Comparison of ENCODE assay signal across 27 cellular contexts in genomic region chr16:12327971-12328726, GRCh38.
"Had no signal": no experiment of that assay in that cellular context is flagged by ENCODE, and none has a peak within 500 bp of the region (broad histone marks: within the 10 kb centered on the region; RNA-seq: fewer than 3 reads in every experiment).

No MANE protein-coding gene starts in this region.

- H3K4me2 ChIP-seq: hepatocyte had no signal

- H3K27me3 ChIP-seq: gastroesophageal sphincter, hepatocyte, ovary, right atrium auricular region, uterus had no signal

- H3K79me2 ChIP-seq: hepatocyte had no signal

- H3K4me3 ChIP-seq: coronary artery, gastroesophageal sphincter, hepatocyte, ovary, psoas muscle, right atrium auricular region, thoracic aorta, uterus had no signal

- H3K27me3 Mint-ChIP-seq: activated naive CD8-positive, alpha-beta T cell; effector memory CD8-positive, alpha-beta T cell; naive thymus-derived CD4-positive, alpha-beta T cell; stimulated activated naive CD8-positive, alpha-beta T cell treated with anti-CD3 and anti-CD28 coated beads, Interleukin-15, Interleukin-2, amounts not matched to agents 100 ng/mL and 50 ng/mL, for 24 hours; type B pancreatic cell had no signal

- H2AFZ ChIP-seq: hepatocyte had no signal

- H3K4me1 ChIP-seq: uterus had no signal

- FAIRE-seq: bronchial epithelial cell, keratinocyte had no signal

- DNase-seq: activated CD4-positive, alpha-beta T cell treated with anti-CD3 and anti-CD28 coated beads for 4 hours; activated CD4-positive, alpha-beta T cell treated with anti-CD3 and anti-CD28 coated beads, Interleukin-2, amount 50 U/mL, for 4 hours; activated CD4-positive, CD25-positive, alpha-beta regulatory T cell; activated naive CD4-positive, alpha-beta T cell; activated T-cell treated with anti-CD3 and anti-CD28 coated beads for 4 hours; activated T-cell treated with anti-CD3 and anti-CD28 coated beads, Interleukin-2, amount 50 U/mL, for 72 hours; anterior cingulate cortex; cerebellar nuclear complex; effector memory CD8-positive, alpha-beta T cell; erythroblast; naive thymus-derived CD4-positive, alpha-beta T cell; ovary; psoas muscle; stimulated activated CD4-positive, alpha-beta T cell treated with anti-CD3 and anti-CD28 coated beads, Interleukin-2, amount 100 ng/mL, for 48 hours; T-helper 1 cell; uterus had no signal

- H3K36me3 Mint-ChIP-seq: activated naive CD8-positive, alpha-beta T cell; type B pancreatic cell had no signal

- H3K27ac Mint-ChIP-seq: activated naive CD8-positive, alpha-beta T cell; activated T-cell treated with anti-CD3 and anti-CD28 coated beads, Interleukin-2, amount 50 U/mL, for 72 hours; effector memory CD8-positive, alpha-beta T cell; naive thymus-derived CD4-positive, alpha-beta T cell; stimulated activated naive CD8-positive, alpha-beta T cell treated with anti-CD3 and anti-CD28 coated beads, Interleukin-15, Interleukin-2, amounts not matched to agents 100 ng/mL and 50 ng/mL, for 24 hours; T-helper 2 cell treated with Interferon-gamma antibody and Interleukin-4, amounts not matched to agents 5 μg/mL and 100 μg/mL, for 36 hours; type B pancreatic cell had no signal

- ATAC-seq: activated T-cell treated with anti-CD3 and anti-CD28 coated beads, Interleukin-2, amount 50 U/mL, for 72 hours; effector memory CD8-positive, alpha-beta T cell; gastroesophageal sphincter; naive thymus-derived CD4-positive, alpha-beta T cell; psoas muscle had no signal

- H3K9me3 ChIP-seq: gastroesophageal sphincter, ovary, psoas muscle, right atrium auricular region, thoracic aorta, uterus had no signal

- H3K27ac ChIP-seq: coronary artery, gastroesophageal sphincter, hepatocyte, ovary, psoas muscle, right atrium auricular region, thoracic aorta, uterus had no signal

- H3K9me3 Mint-ChIP-seq: activated T-cell treated with anti-CD3 and anti-CD28 coated beads, Interleukin-2, amount 50 U/mL, for 72 hours; effector memory CD8-positive, alpha-beta T cell; naive thymus-derived CD4-positive, alpha-beta T cell; stimulated activated naive CD8-positive, alpha-beta T cell treated with anti-CD3 and anti-CD28 coated beads, Interleukin-15, Interleukin-2, amounts not matched to agents 100 ng/mL and 50 ng/mL, for 24 hours; type B pancreatic cell had no signal

- H3K4me3 Mint-ChIP-seq: activated naive CD8-positive, alpha-beta T cell; activated T-cell treated with anti-CD3 and anti-CD28 coated beads, Interleukin-2, amount 50 U/mL, for 72 hours; effector memory CD8-positive, alpha-beta T cell; naive thymus-derived CD4-positive, alpha-beta T cell; stimulated activated naive CD8-positive, alpha-beta T cell treated with anti-CD3 and anti-CD28 coated beads, Interleukin-15, Interleukin-2, amounts not matched to agents 100 ng/mL and 50 ng/mL, for 24 hours; T-helper 2 cell treated with Interferon-gamma antibody and Interleukin-4, amounts not matched to agents 5 μg/mL and 100 μg/mL, for 36 hours; type B pancreatic cell had no signal

- H3K36me3 ChIP-seq: gastroesophageal sphincter, ovary, right atrium auricular region, thoracic aorta, uterus had no signal
